ENCODE assay signal across 8 cellular contexts in the genomic region with DNA sequence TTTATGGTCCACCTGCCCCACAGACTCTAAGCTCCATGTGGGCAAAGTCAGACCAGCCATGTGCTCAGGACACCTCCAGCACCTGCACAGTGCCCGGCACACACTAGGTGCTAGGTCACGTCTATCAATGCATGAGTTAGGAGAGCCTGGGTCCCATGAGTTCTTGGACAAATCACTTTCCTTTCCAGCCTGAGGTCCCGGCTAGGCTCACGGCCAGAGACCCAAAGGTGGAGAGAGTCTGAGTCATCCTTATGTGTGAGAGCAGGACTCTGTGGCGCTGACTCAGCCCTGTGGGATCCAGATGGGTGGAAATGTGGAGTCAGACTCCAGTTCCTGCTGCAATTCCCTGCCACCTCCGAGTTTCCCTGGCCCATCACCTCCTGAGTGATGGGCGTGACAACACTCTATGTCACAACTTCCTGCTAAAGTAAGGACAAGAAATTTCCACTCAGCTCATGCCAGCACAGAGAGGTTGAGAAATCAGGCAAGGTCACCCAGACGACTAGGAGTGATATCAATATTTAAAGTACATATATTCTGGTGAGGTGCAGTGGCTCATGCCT. TPM values are rescaled to one million over a fixed set of nuclear protein-coding genes. Genes with fewer than 3 reads are reported as not detected.
DNase-seq lines count a peak whose midpoint lies in the region; ATAC-seq and TF ChIP-seq lines count a peak whose summit lies in the region.

No MANE protein-coding gene starts in this region.

- H3K9me3 ChIP-seq in Peyer's patch: no peaks in the 10 kb centered on the region
- no peaks in the 10 kb centered on the region for H3K9me3 ChIP-seq in osteoblast (ENCODE audit: low read depth, low read length)

- no peak overlapping the region for H2AFZ ChIP-seq in osteoblast (ENCODE audit: low read length)

- H3K27me3 ChIP-seq in Peyer's patch (no peaks in the 10 kb centered on the region), osteoblast (ENCODE audit: insufficient read depth, low read length) (no peaks in the 10 kb centered on the region)

- ATAC-seq in HG03025 (IDR thresholded peaks at IDR 0.05; ENCODE audit: low FRiP score, unreplicated experiment): no peak
- no peak for ATAC-seq in HG03432 (IDR thresholded peaks at IDR 0.05; ENCODE audit: unreplicated experiment)
- no peak for ATAC-seq in GM21526 (IDR thresholded peaks at IDR 0.05; ENCODE audit: low FRiP score, unreplicated experiment)
- ATAC-seq in HG02763 (IDR thresholded peaks at IDR 0.05; ENCODE audit: unreplicated experiment): no peak

- DNase-seq in ELF-1 (ENCODE audit: low read depth, low spot score): peak; percentile 62
- peak in 2 of 3 donors; percentile 84 to 93 for DNase-seq in Peyer's patch
- DNase-seq in erythroblast (lab: John Stamatoyannopoulos, UW): peak; percentile 46 to 79
- DNase-seq in osteoblast (ENCODE audit: insufficient read length, low spot score, missing footprints): peak; percentile 99

- H3K4me1 ChIP-seq in Peyer's patch (peaks cover 6 to 54% (median 36%) of the 10 kb centered on the region in 4 donors), osteoblast (ENCODE audit: insufficient read depth, low read length) (peaks cover 61% of the 10 kb centered on the region)

- H3K4me2 ChIP-seq in osteoblast (ENCODE audit: insufficient read depth, low read length): peak overlapping the region; percentile 21

- H3K4me3 ChIP-seq in Peyer's patch (no peak overlapping the region), osteoblast (ENCODE audit: insufficient read depth, low read length) (no peak overlapping the region)

- peak in 1 of 2 donors; percentile 26 for TF ChIP-seq POLR2A in Peyer's patch (IDR thresholded peaks at IDR 0.05)
- TF ChIP-seq POLR2A in erythroblast (IDR thresholded peaks at IDR 0.05; ENCODE audit: low read length): no peak

- H3K27ac ChIP-seq in Peyer's patch: peak overlapping the region in 3 of 4 donors; percentile 14 to 74 (median 40)
- peak overlapping the region; percentile 84 for H3K27ac ChIP-seq in osteoblast (ENCODE audit: low read depth, low read length)

- H4K20me1 ChIP-seq in osteoblast (ENCODE audit: insufficient read depth, low read length): no peaks in the 10 kb centered on the region

- no peaks in the 10 kb centered on the region for H3K36me3 ChIP-seq in Peyer's patch
- H3K36me3 ChIP-seq in osteoblast (ENCODE audit: insufficient read depth, low read length): no peaks in the 10 kb centered on the region

- peaks cover 17% of the 10 kb centered on the region for H3K79me2 ChIP-seq in osteoblast (ENCODE audit: insufficient read depth, low read length)

- TF ChIP-seq CTCF in Peyer's patch (IDR thresholded peaks at IDR 0.05) (peak in 1 of 6 experiments; percentile 2), osteoblast (IDR thresholded peaks at IDR 0.05; ENCODE audit: extremely low read depth, low read depth, low read length) (no peak)

RNA-seq across cellular contexts. Expression of a gene that starts 2.5 kb away (rescaled TPM):
- total RNA-seq in Peyer's patch: 100 to 1,000 TPM in 1 of 4 donors, 10 to 100 TPM in 3; 39.9 to 119 (median 46.7) TPM
- total RNA-seq in osteoblast: 29.5 and 33.7 TPM in 2 replicates

RNA-seq across cellular contexts. Expression of a gene that starts 11.2 kb away (rescaled TPM):
- total RNA-seq in Peyer's patch: 1 to 10 TPM in 1 of 4 donors, not detected in 3; 2.5 TPM
- total RNA-seq in osteoblast: 2.2 and 3.5 TPM in 2 replicates

RNA-seq across cellular contexts. Expression of a gene that starts 18.3 kb away (rescaled TPM):
- total RNA-seq in Peyer's patch (10 to 100 TPM; 20.6 to 27.3 (median 22.1) TPM), osteoblast (10.1 and 11.5 TPM in 2 replicates)

RNA-seq across cellular contexts. Expression of a gene that starts 19.9 kb away (rescaled TPM):
- total RNA-seq in Peyer's patch: 10 to 100 TPM in 3 of 4 donors, 1 to 10 TPM in 1; 7.7 to 88.3 (median 18.9) TPM
- 52.7 and 53.2 TPM in 2 replicates for total RNA-seq in osteoblast

RNA-seq across cellular contexts. Expression of a gene that starts 41.9 kb away (rescaled TPM):
- total RNA-seq in Peyer's patch: 10 to 100 TPM in 3 of 4 donors, 1 to 10 TPM in 1; 2.5 to 22.3 (median 18.4) TPM
- total RNA-seq in osteoblast: 100 and 106 TPM in 2 replicates
